ENCODE assay signal across 11 cellular contexts in genomic region chr9:111297061-111297824, GRCh38. TPM values are rescaled to one million over a fixed set of nuclear protein-coding genes. Genes with fewer than 3 reads are reported as not detected.
A peak's percentile ranks its signal among the peaks of the same experiment; 100 is the strongest.
DNase-seq lines count a peak whose midpoint lies in the region; ATAC-seq and TF ChIP-seq lines count a peak whose summit lies in the region.
"Had no signal": no experiment of that assay in that cellular context is flagged by ENCODE, and none has a peak within 500 bp of the region (broad histone marks: within the 10 kb centered on the region; RNA-seq: fewer than 3 reads in every experiment).

No MANE protein-coding gene starts in this region.

- peaks cover 5% of the 10 kb centered on the region; the same call in 1 of the 2 replicates for H3K4me1 ChIP-seq in IMR-90 (ENCODE audit: control insufficient read depth, insufficient read depth, low read length)

- CTCF ChIA-PET in IMR-90 (lab: Yijun Ruan, JAX): interaction anchor here (0.6 kb wide), 2 partner anchors 9 to 263 kb away, joined by 3 read pairs; no protein-coding TSS in a partner anchor

- intact Hi-C loops in IMR-90 (cut with micrococcal nuclease): loop anchor here (5.0 to 10.0 kb wide), 6 partner anchors 320 to 720 kb away; partner anchors contain the start of gene SVEP1

- WGBS in IMR-90 (ENCODE audit: extremely low coverage in 2 of 2, insufficient read length in 1 of 2), 2 experiments: 83% methylated on average over 1 of the region's 3 CpGs; no CpG with 5 or more reads in 1 of the 2 experiments

- no peak for TF ChIP-seq RAD21 in IMR-90 (IDR thresholded peaks at IDR 0.05; ENCODE audit: low read length)

- no peak overlapping the region; the same call in 1 of the 2 replicates for H4K5ac ChIP-seq in IMR-90 (ENCODE audit: low read depth, low read length)

- H3K56ac ChIP-seq in IMR-90 (ENCODE audit: extremely low read depth, insufficient read depth, low read length): no peak overlapping the region

- TF ChIP-seq CTCF in IMR-90 (conservative IDR thresholded peaks at IDR 0.05; ENCODE audit: low read depth, low read length): no peak

- no peak for TF ChIP-seq POLR2A in IMR-90 (IDR thresholded peaks at IDR 0.05; ENCODE audit: low read depth, low read length)

- H3K27me3 ChIP-seq in IMR-90 (ENCODE audit: control insufficient read depth, insufficient read depth, low read length) (no peaks in the 10 kb centered on the region), layer of hippocampus (ENCODE audit: control insufficient read depth, insufficient read depth, low read length) (no peaks in the 10 kb centered on the region)

- H3K9ac ChIP-seq in IMR-90 (ENCODE audit: low read depth, low read length): no peak overlapping the region

- H4K8ac ChIP-seq in IMR-90 (ENCODE audit: low read depth in 2 of 2, low read length in 2 of 2): peak overlapping the region in 1 of 2 experiments; percentile 54; a peak in 1 of 4 replicates

- H4K91ac ChIP-seq in IMR-90 (ENCODE audit: insufficient read depth, low read depth, low read length): peak overlapping the region; percentile 22; the same call in 1 of the 2 replicates

- ATAC-seq in IMR-90 (ENCODE audit: low read depth): no peak
- ATAC-seq in GM19324 (IDR thresholded peaks at IDR 0.05; ENCODE audit: low FRiP score, unreplicated experiment): no peak
- ATAC-seq: HCT116 had no signal

- peak overlapping the region; percentile 73; the same call in 1 of the 2 replicates for H3K23ac ChIP-seq in IMR-90 (ENCODE audit: low read depth, low read length)

- no peak overlapping the region for H3K4me2 ChIP-seq in IMR-90 (ENCODE audit: low read depth, low read length)

- POLR2A ChIA-PET in IMR-90 (lab: Charles Lee; ENCODE audit: unreplicated experiment): interaction anchor here (0.6 to 0.7 kb wide), 2 partner anchors 262 to 282 kb away, joined by 3 to 6 read pairs; no protein-coding TSS in a partner anchor

- no TSS peak for BruUV-seq in IMR-90 (replicated peaks; lab: Mats Ljungman, UMichigan)

- H3K4me3 ChIP-seq in IMR-90 (ENCODE audit: insufficient read depth, low read depth, low read length): no peak overlapping the region

- H3K36me3 ChIP-seq in IMR-90 (ENCODE audit: control insufficient read depth, insufficient read depth, low read length): no peaks in the 10 kb centered on the region

- H3K79me1 ChIP-seq in IMR-90 (ENCODE audit: low read depth in 1 of 2, low read length in 2 of 2): peaks cover 2 to 12% of the 10 kb centered on the region in 2 experiments; a peak in 3 of 4 replicates

- no peak overlapping the region for H2AK9ac ChIP-seq in IMR-90 (replicated peaks; ENCODE audit: low read depth, low read length, poor library complexity)

- H3K14ac ChIP-seq in IMR-90 (replicated peaks; ENCODE audit: low read depth, low read length): peak overlapping the region; percentile 71

- 0 out of 3 replicates have a peak overlapping the region, but pooled peaks have one; percentile 29 for H2BK15ac ChIP-seq in IMR-90 (ENCODE audit: low read depth, low read length)

- peak overlapping the region; percentile 91; the same call in 1 of the 2 replicates for H3K18ac ChIP-seq in IMR-90 (ENCODE audit: low read depth, low read length)

- H4K20me1 ChIP-seq in IMR-90 (ENCODE audit: insufficient read depth, low read length): no peaks in the 10 kb centered on the region

- dilution Hi-C loops in IMR-90 (cut with HindIII; ENCODE audit: low sequenced_read_pairs, unreplicated experiment): no loop called here

- no peak overlapping the region for H3K27ac ChIP-seq in IMR-90 (ENCODE audit: insufficient read depth, low read length)
- peak overlapping the region; percentile 64 for H3K27ac ChIP-seq in layer of hippocampus (ENCODE audit: low read depth, low read length)

- peak overlapping the region; percentile 70 for H2BK5ac ChIP-seq in IMR-90 (ENCODE audit: low read depth, low read length, poor library complexity, severe bottlenecking)

- in situ Hi-C loops in IMR-90 (cut with MboI; ENCODE audit: low sequenced_read_pairs): loop anchor here (5.0 kb wide), 2 partner anchors 260 to 660 kb away; partner anchors contain the start of gene LPAR1

- H3K4ac ChIP-seq in IMR-90 (ENCODE audit: low read depth, low read length): peak overlapping the region; percentile 49; the same call in 1 of the 2 replicates

- H3K9me1 ChIP-seq in IMR-90 (ENCODE audit: insufficient read depth, low read length): no peaks in the 10 kb centered on the region

- no peaks in the 10 kb centered on the region; the same call in 1 of the 2 replicates for H3K9me3 ChIP-seq in IMR-90 (ENCODE audit: control insufficient read depth, insufficient read depth, low read length)

- H2BK20ac ChIP-seq in IMR-90 (ENCODE audit: low read depth, low read length): peak overlapping the region; percentile 74; the same call in 1 of the 2 replicates

- peak overlapping the region; percentile 69 for H2BK120ac ChIP-seq in IMR-90 (ENCODE audit: low read depth, low read length)

- DNase-seq in IMR-90 (peak; percentile 20), astrocyte of the hippocampus (ENCODE audit: low read depth, low spot score) (peak; percentile 23), COR-L47 (lab: John Stamatoyannopoulos, UW) (no peak), kidney glomerular epithelial cell (lab: John Stamatoyannopoulos, UW) (no peak), NCI-H2227 treated with DMSO at 0.1 percent for 48 hours (lab: John Stamatoyannopoulos, UW) (no peak)
- DNase-seq: DMS153, NCI-H1048 had no signal

- H2AK5ac ChIP-seq in IMR-90 (ENCODE audit: low read depth, low read length): 0 out of 2 replicates have a peak overlapping the region, but pooled peaks have one; percentile 56

- H2AFZ ChIP-seq in IMR-90 (replicated peaks; ENCODE audit: low read length, poor library complexity): no peak overlapping the region

TF ChIP-seq in IMR-90, 13 proteins besides CTCF, POLR2A, EP300 and RAD21:
- TF ChIP-seq MAZ (IDR thresholded peaks at IDR 0.05; ENCODE audit: borderline replicate concordance, low read depth, low read length) (no peak), BHLHE40 (IDR thresholded peaks at IDR 0.05; ENCODE audit: low read depth, low read length) (no peak), MXI1 (IDR thresholded peaks at IDR 0.05; ENCODE audit: borderline replicate concordance, low read depth, low read length) (no peak), CEBPB (IDR thresholded peaks at IDR 0.05; ENCODE audit: low read depth, low read length) (no peak), FOS (IDR thresholded peaks at IDR 0.05; ENCODE audit: low read depth, low read length) (no peak)
TF ChIP-seq in IMR-90: peak in this region for 0.

RNA-seq across cellular contexts. Expression of gene OR2K2, which starts 32.8 kb away (rescaled TPM):
- total RNA-seq in IMR-90 (2012; rRNA removed): not detected in 2 replicates
- not detected in 2 replicates for polyA plus RNA-seq in IMR-90 (2012; rRNA removed)
- polyA plus RNA-seq in IMR-90 (2012; cell fraction: cytosol; rRNA removed): not detected in 2 replicates
- polyA plus RNA-seq in IMR-90 (2012; cell fraction: nucleus; rRNA removed; ENCODE audit: low replicate concordance): 0.15 TPM in 1 of 2 replicates, not detected in the other
- total RNA-seq: HT-29 had no signal

Comparison
In these comparisons a context has a peak if more than half of its experiments do, and no peak if none do; other contexts are left out.
1. DNase-seq: peak in IMR-90 (single experiment) and astrocyte of the hippocampus (single experiment); none in COR-L47 (single experiment), kidney glomerular epithelial cell (single experiment) and NCI-H2227 treated with DMSO at 0.1 percent for 48 hours (single experiment).